8 cellular contexts compared by ENCODE assay signal in genomic region chr6:52416629-52417151, GRCh38. TPM values are rescaled to one million over a fixed set of nuclear protein-coding genes. Genes with fewer than 3 reads are reported as not detected.
DNase-seq lines count a peak whose midpoint lies in the region; ATAC-seq, FAIRE-seq and TF ChIP-seq lines count a peak whose summit lies in the region.

No MANE protein-coding gene starts in this region.

- H3K9me3 Mint-ChIP-seq in CD4-positive, CD25-positive, alpha-beta regulatory T cell, result peaks cover 0 to 2% (median 0%) of the 10 kb centered on the region in 7 donors
- no peaks in the 10 kb centered on the region for H3K9me3 Mint-ChIP-seq in WTC11

- H3K27me3 ChIP-seq in CD4-positive, CD25-positive, alpha-beta regulatory T cell (ENCODE audit: control insufficient read depth, insufficient read depth, low read length), result peaks cover 2% of the 10 kb centered on the region
- H3K27me3 ChIP-seq in heart left ventricle, result no peaks in the 10 kb centered on the region

- no peak overlapping the region for H3K27ac ChIP-seq in CD4-positive, CD25-positive, alpha-beta regulatory T cell (ENCODE audit: insufficient read depth, low read length, poor library complexity, severe bottlenecking)
- H3K27ac ChIP-seq in heart left ventricle, result peak overlapping the region; percentile 18 to 93 (median 88)

- peak overlapping the region in 1 of 4 donors; percentile 50 for H3K4me3 Mint-ChIP-seq in CD4-positive, CD25-positive, alpha-beta regulatory T cell
- no peak overlapping the region for H3K4me3 Mint-ChIP-seq in WTC11

- H3K4me3 ChIP-seq in CD4-positive, CD25-positive, alpha-beta regulatory T cell (ENCODE audit: low read depth, low read length), result no peak overlapping the region
- H3K4me3 ChIP-seq in heart left ventricle, result no peak overlapping the region

- no peaks in the 10 kb centered on the region for H3K36me3 Mint-ChIP-seq in CD4-positive, CD25-positive, alpha-beta regulatory T cell
- H3K36me3 Mint-ChIP-seq in WTC11, result no peaks in the 10 kb centered on the region

- 0 to 2% (median 0%) methylated on average over 1 of the region's 1 CpG for WGBS in heart left ventricle, 4 donors

- H3K9me3 ChIP-seq in CD4-positive, CD25-positive, alpha-beta regulatory T cell (ENCODE audit: control insufficient read depth in 2 of 2, low read length in 2 of 2), result no peaks in the 10 kb centered on the region
- H3K9me3 ChIP-seq in heart left ventricle, result no peaks in the 10 kb centered on the region

- DNase-seq in CD4-positive, CD25-positive, alpha-beta regulatory T cell, result peak; percentile 25 to 84 (median 72)
- DNase-seq in GM19239 (ENCODE audit: insufficient read length, low spot score), result no peak
- DNase-seq in NCI-H2171 treated with DMSO at 0.1 percent for 48 hours (lab: John Stamatoyannopoulos, UW), result peak; percentile 63
- DNase-seq in WTC11 (ENCODE audit: low spot score), result no peak
- DNase-seq in heart left ventricle, result peak in 1 of 5 donors; percentile 26
- DNase-seq in retina, result peak; percentile 75

- H3K27me3 Mint-ChIP-seq in CD4-positive, CD25-positive, alpha-beta regulatory T cell, result peaks cover 15% of the 10 kb centered on the region
- no peaks in the 10 kb centered on the region for H3K27me3 Mint-ChIP-seq in WTC11 (ENCODE audit: low read depth)

- no peak for TF ChIP-seq POLR2A in heart left ventricle (IDR thresholded peaks at IDR 0.05)

- intact Hi-C loops in heart left ventricle (cut with DNase I), result loop anchor here (1.0 to 5.0 kb wide), 14 partner anchors 81 to 248 kb away; partner anchors contain the start of gene TRAM2 (in 2 of the 10)

- ATAC-seq in CD4-positive, CD25-positive, alpha-beta regulatory T cell (ENCODE audit: low read depth in 2 of 2), result no peak
- ATAC-seq in WTC11, result peak; percentile 11
- ATAC-seq in heart left ventricle, result peak in 3 of 4 donors; percentile 5 to 28 (median 25)
- ATAC-seq in HG02973 (IDR thresholded peaks at IDR 0.05; ENCODE audit: unreplicated experiment), result no peak
- ATAC-seq in GM18867 (IDR thresholded peaks at IDR 0.05; ENCODE audit: unreplicated experiment), result no peak

- H3K4me1 ChIP-seq in CD4-positive, CD25-positive, alpha-beta regulatory T cell (ENCODE audit: control insufficient read depth, insufficient read depth, low read length, poor library complexity, severe bottlenecking), result peaks cover 7% of the 10 kb centered on the region
- peaks cover 0 to 50% (median 26%) of the 10 kb centered on the region in 12 donors for H3K4me1 ChIP-seq in heart left ventricle

- peak; percentile 90 for FAIRE-seq in GM19239 (lab: Jason Lieb, UNC)

- H3K4me1 Mint-ChIP-seq in CD4-positive, CD25-positive, alpha-beta regulatory T cell, result peaks cover 4 to 19% (median 9%) of the 10 kb centered on the region in 4 donors
- peaks cover 10% of the 10 kb centered on the region for H3K4me1 Mint-ChIP-seq in WTC11

- POLR2A ChIA-PET in WTC11 (lab: Charles Lee), result no interaction called here

- TF ChIP-seq CTCF in WTC11 (IDR thresholded peaks at IDR 0.05), result peak; percentile 62
- peak; percentile 66 to 92 (median 84) for TF ChIP-seq CTCF in heart left ventricle (IDR thresholded peaks at IDR 0.05)

- H3K27ac Mint-ChIP-seq in CD4-positive, CD25-positive, alpha-beta regulatory T cell, result no peak overlapping the region
- no peak overlapping the region for H3K27ac Mint-ChIP-seq in WTC11

- no peaks in the 10 kb centered on the region for H3K36me3 ChIP-seq in CD4-positive, CD25-positive, alpha-beta regulatory T cell (ENCODE audit: control insufficient read depth, insufficient read depth, low read length)
- H3K36me3 ChIP-seq in heart left ventricle, result no peaks in the 10 kb centered on the region

- CTCF ChIA-PET in WTC11 (lab: Charles Lee), result interaction anchor here (1.0 to 1.9 kb wide), 4 partner anchors 9 to 246 kb away, joined by 5 to 10 read pairs (median 6); no protein-coding TSS in a partner anchor

TF ChIP-seq in WTC11, 78 proteins besides CTCF, POLR2A, EP300 and RAD21:
- TF ChIP-seq PRRX2 (CRISPR knock-in tag; IDR thresholded peaks at IDR 0.05), result no peak
- TF ChIP-seq GTF2I (CRISPR knock-in tag; conservative IDR thresholded peaks at IDR 0.05), result no peak
- TF ChIP-seq, protein P1, sequence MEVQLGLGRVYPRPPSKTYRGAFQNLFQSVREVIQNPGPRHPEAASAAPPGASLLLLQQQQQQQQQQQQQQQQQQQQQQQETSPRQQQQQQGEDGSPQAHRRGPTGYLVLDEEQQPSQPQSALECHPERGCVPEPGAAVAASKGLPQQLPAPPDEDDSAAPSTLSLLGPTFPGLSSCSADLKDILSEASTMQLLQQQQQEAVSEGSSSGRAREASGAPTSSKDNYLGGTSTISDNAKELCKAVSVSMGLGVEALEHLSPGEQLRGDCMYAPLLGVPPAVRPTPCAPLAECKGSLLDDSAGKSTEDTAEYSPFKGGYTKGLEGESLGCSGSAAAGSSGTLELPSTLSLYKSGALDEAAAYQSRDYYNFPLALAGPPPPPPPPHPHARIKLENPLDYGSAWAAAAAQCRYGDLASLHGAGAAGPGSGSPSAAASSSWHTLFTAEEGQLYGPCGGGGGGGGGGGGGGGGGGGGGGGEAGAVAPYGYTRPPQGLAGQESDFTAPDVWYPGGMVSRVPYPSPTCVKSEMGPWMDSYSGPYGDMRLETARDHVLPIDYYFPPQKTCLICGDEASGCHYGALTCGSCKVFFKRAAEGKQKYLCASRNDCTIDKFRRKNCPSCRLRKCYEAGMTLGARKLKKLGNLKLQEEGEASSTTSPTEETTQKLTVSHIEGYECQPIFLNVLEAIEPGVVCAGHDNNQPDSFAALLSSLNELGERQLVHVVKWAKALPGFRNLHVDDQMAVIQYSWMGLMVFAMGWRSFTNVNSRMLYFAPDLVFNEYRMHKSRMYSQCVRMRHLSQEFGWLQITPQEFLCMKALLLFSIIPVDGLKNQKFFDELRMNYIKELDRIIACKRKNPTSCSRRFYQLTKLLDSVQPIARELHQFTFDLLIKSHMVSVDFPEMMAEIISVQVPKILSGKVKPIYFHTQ (CRISPR knock-in tag; IDR thresholded peaks at IDR 0.05), result no peak
- no peak for TF ChIP-seq RELA (CRISPR knock-in tag; IDR thresholded peaks at IDR 0.05; ENCODE audit: borderline replicate concordance)
- TF ChIP-seq ZNF138 (CRISPR knock-in tag; conservative IDR thresholded peaks at IDR 0.05), result no peak
- no peak for TF ChIP-seq TEAD4 (CRISPR knock-in tag; IDR thresholded peaks at IDR 0.05)
- TF ChIP-seq ATF1 (CRISPR knock-in tag; IDR thresholded peaks at IDR 0.05), result no peak
- TF ChIP-seq KAT7 (CRISPR knock-in tag; IDR thresholded peaks at IDR 0.05; ENCODE audit: borderline replicate concordance), result no peak
- TF ChIP-seq ZNF396 (CRISPR knock-in tag; IDR thresholded peaks at IDR 0.05; ENCODE audit: borderline replicate concordance), result no peak
- no peak for TF ChIP-seq ZNF671 (CRISPR knock-in tag; IDR thresholded peaks at IDR 0.05)
- no peak for TF ChIP-seq ZNF219 (CRISPR knock-in tag; IDR thresholded peaks at IDR 0.05; ENCODE audit: borderline replicate concordance)

RNA-seq across cellular contexts. Expression of gene EFHC1, which starts 3.5 kb away (rescaled TPM):
- 4.4 TPM for total RNA-seq in CD4-positive, CD25-positive, alpha-beta regulatory T cell
- polyA plus RNA-seq in CD4-positive, CD25-positive, alpha-beta regulatory T cell, result 1 to 10 TPM in 2 of 4 donors, under 1 TPM in 1, not detected in 1; 0.32 to 2.1 (median 2.1) TPM
- total RNA-seq in WTC11 (2021) (13.4 to 19.2 TPM (median 15.5 TPM) in 3 replicates), heart left ventricle (10 to 100 TPM in 1 of 9 donors, 1 to 10 TPM in 8; 2.8 to 14.4 (median 5.2) TPM)
- polyA plus RNA-seq in heart left ventricle, result 1 to 10 TPM; 2.6 to 4.3 TPM

RNA-seq across cellular contexts. Expression of gene PAQR8, which starts 54.7 kb away (rescaled TPM):
- 5.4 TPM for total RNA-seq in CD4-positive, CD25-positive, alpha-beta regulatory T cell
- 10 to 100 TPM in 3 of 4 donors, 1 to 10 TPM in 1; 8.6 to 18.5 (median 15.5) TPM for polyA plus RNA-seq in CD4-positive, CD25-positive, alpha-beta regulatory T cell
- total RNA-seq in WTC11 (2021) (11.1 to 12.5 TPM (median 11.7 TPM) in 3 replicates), heart left ventricle (1 to 10 TPM; 1.8 to 7.5 (median 3.6) TPM)
- 1 to 10 TPM; 1.3 to 3.7 TPM for polyA plus RNA-seq in heart left ventricle

Comparison
In these comparisons a context has a peak if more than half of its experiments do, and no peak if none do; other contexts are left out.
1. ATAC-seq: peak in WTC11 (single experiment) and heart left ventricle (3 of 4); none in CD4-positive, CD25-positive, alpha-beta regulatory T cell (0 of 2), HG02973 (single experiment) and GM18867 (single experiment).
2. DNase-seq: peak in CD4-positive, CD25-positive, alpha-beta regulatory T cell (3 of 3), NCI-H2171 treated with DMSO at 0.1 percent for 48 hours (single experiment) and retina (single experiment); none in GM19239 (single experiment) and WTC11 (single experiment).